Comparison of ENCODE assay signal across 22 cellular contexts in the genomic region with DNA sequence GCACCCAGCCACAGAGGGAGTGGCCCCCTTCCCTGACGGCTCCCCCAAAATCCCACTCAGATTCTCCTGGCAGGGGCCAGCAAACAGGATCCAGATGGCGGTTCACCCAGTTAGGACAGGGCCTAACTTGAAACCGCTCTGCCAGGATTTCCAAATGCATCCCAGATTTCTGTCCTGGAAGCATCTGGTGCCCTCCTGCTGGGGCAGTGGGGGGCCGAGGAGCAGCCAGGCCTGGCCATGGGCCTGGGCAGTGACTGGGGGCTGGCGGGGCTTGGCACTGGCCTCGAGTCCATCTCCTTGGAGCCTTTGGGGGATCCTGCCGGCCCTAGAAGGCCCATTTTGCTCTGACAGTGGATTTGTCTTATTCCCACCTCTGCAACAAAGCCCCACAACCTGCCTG. TPM values are rescaled to one million over a fixed set of nuclear protein-coding genes. Genes with fewer than 3 reads are reported as not detected.
"Had no signal": no experiment of that assay in that cellular context is flagged by ENCODE, and none has a peak within 500 bp of the region (broad histone marks: within the 10 kb centered on the region; RNA-seq: fewer than 3 reads in every experiment).

No MANE protein-coding gene starts in this region.

- H3K36me3 ChIP-seq: ascending aorta, brain microvascular endothelial cell, esophagus squamous epithelium, heart right ventricle, vagina had no signal

- H3K4me1 ChIP-seq: ascending aorta, esophagus squamous epithelium, heart right ventricle, testis, vagina had no signal

- ATAC-seq: activated CD8-positive, alpha-beta T cell treated with anti-CD3 and anti-CD28 coated beads, Interleukin-2, amount 10 ng/mL, durations not matched to agents 7 days and 5 days; activated naive CD4-positive, alpha-beta T cell treated with anti-CD3 and anti-CD28 coated beads, Interleukin-2, amount 50 U/mL, for 72 hours; heart right ventricle; left ventricle myocardium superior; naive thymus-derived CD8-positive, alpha-beta T cell had no signal

- H3K27ac ChIP-seq: ascending aorta, brain microvascular endothelial cell, coronary artery, esophagus squamous epithelium, heart right ventricle, testis, vagina had no signal

- DNase-seq: activated CD4-positive, alpha-beta T cell treated with anti-CD3 and anti-CD28 coated beads, Interleukin-2, amount 10 ng/mL, durations not matched to agents 24 days and 14 days; activated CD8-positive, alpha-beta T cell treated with anti-CD3 and anti-CD28 coated beads, Interleukin-2, amount 10 ng/mL, durations not matched to agents 7 days and 5 days; activated T-cell treated with anti-CD3 and anti-CD28 coated beads, Interleukin-2, amount 50 U/mL, for 1 hour; brain microvascular endothelial cell; central memory CD4-positive, alpha-beta T cell; endodermal cell; esophagus squamous epithelium; heart right ventricle; immature natural killer cell; left ventricle myocardium superior; mammary epithelial cell; naive thymus-derived CD8-positive, alpha-beta T cell; retina; stimulated activated CD4-positive, alpha-beta T cell treated with anti-CD3 and anti-CD28 coated beads, Interleukin-4, amount 100 ng/mL, for 1 hour; stimulated activated naive CD4-positive, alpha-beta T cell; T-helper 2 cell; testis; trophoblast cell had no signal

- H3K9me3 ChIP-seq: ascending aorta, esophagus squamous epithelium, heart right ventricle, testis, vagina had no signal

- H3K4me3 ChIP-seq: ascending aorta, coronary artery, esophagus squamous epithelium, heart right ventricle, testis, vagina had no signal

- H3K27me3 ChIP-seq: ascending aorta, brain microvascular endothelial cell, heart right ventricle, testis, vagina had no signal

RNA-seq across cellular contexts. Expression of a gene that starts 17.9 kb away (rescaled TPM):
- total RNA-seq: activated CD4-positive, alpha-beta T cell treated with anti-CD3 and anti-CD28 coated beads, Interleukin-2, amount 10 ng/mL, durations not matched to agents 24 days and 14 days; activated CD8-positive, alpha-beta T cell treated with anti-CD3 and anti-CD28 coated beads, Interleukin-2, amount 10 ng/mL, durations not matched to agents 7 days and 5 days; naive thymus-derived CD8-positive, alpha-beta T cell had no signal
- polyA plus RNA-seq: mammary epithelial cell; naive thymus-derived CD8-positive, alpha-beta T cell had no signal
